8 cellular contexts compared by ENCODE assay signal in the genomic region with DNA sequence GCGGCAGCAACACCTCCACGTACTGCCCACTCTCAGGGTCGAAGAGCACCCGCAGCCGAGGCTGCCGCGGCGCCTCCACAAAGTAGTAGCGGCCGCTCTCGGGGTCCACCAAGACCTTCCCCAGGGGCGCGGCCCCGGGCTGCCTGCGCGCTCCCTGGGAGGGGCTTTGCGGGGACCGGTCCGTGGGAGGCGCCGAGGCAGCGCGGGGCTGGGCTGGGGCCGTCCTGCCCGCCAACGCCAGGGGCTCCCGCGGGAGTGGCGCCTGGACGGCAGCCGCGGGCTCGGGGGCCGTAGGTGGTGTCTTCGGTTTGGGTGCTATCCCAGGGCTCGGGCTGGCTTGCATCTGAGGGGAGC. TPM values are rescaled to one million over a fixed set of nuclear protein-coding genes. Genes with fewer than 3 reads are reported as not detected.
DNase-seq lines count a peak whose midpoint lies in the region; ATAC-seq and TF ChIP-seq lines count a peak whose summit lies in the region.

No MANE protein-coding gene starts in this region.

- H3K4me1 ChIP-seq in OCI-LY3 (ENCODE audit: low read length) (peaks cover 41% of the 10 kb centered on the region), esophagus muscularis mucosa (peaks cover 59 to 76% (median 66%) of the 10 kb centered on the region in 4 donors)

- ATAC-seq in stimulated activated naive CD8-positive, alpha-beta T cell treated with anti-CD3 and anti-CD28 coated beads, Interleukin-15, amount 100 ng/mL, for 72 hours: peak; percentile 37
- ATAC-seq in GM18870 (IDR thresholded peaks at IDR 0.05; ENCODE audit: unreplicated experiment) (no peak), HG03571 (IDR thresholded peaks at IDR 0.05; ENCODE audit: unreplicated experiment) (no peak)

- H2AFZ ChIP-seq in OCI-LY3 (ENCODE audit: low read depth, low read length): peak overlapping the region; percentile 51; the same call in 1 of the 2 replicates

- peak overlapping the region; percentile 93 for H3K27ac Mint-ChIP-seq in T-helper 2 cell treated with Interferon-gamma antibody and Interleukin-4, amounts not matched to agents 5 μg/mL and 100 μg/mL, for 36 hours
- peak overlapping the region in 1 of 2 donors; percentile 88 for H3K27ac Mint-ChIP-seq in stimulated activated naive CD8-positive, alpha-beta T cell treated with anti-CD3 and anti-CD28 coated beads, Interleukin-15, amount 100 ng/mL, for 72 hours

- H3K4me3 Mint-ChIP-seq in T-helper 2 cell treated with Interferon-gamma antibody and Interleukin-4, amounts not matched to agents 5 μg/mL and 100 μg/mL, for 36 hours: peak overlapping the region; percentile 100
- peak overlapping the region; percentile 94 to 100 for H3K4me3 Mint-ChIP-seq in stimulated activated naive CD8-positive, alpha-beta T cell treated with anti-CD3 and anti-CD28 coated beads, Interleukin-15, amount 100 ng/mL, for 72 hours

- peaks cover 10% of the 10 kb centered on the region for H3K79me2 ChIP-seq in OCI-LY3 (ENCODE audit: low read length)

- no peaks in the 10 kb centered on the region; the same call in 1 of the 2 replicates for H3K9me3 ChIP-seq in OCI-LY3 (ENCODE audit: insufficient read depth, low read length)
- H3K9me3 ChIP-seq in esophagus muscularis mucosa: no peaks in the 10 kb centered on the region

- H3K27ac ChIP-seq in OCI-LY3 (ENCODE audit: low read length) (peak overlapping the region; percentile 57), esophagus muscularis mucosa (replicated peaks in 1 of 4) (peak overlapping the region; percentile 11 to 49 (median 37))

- no CpG with 5 or more reads among the region's 36 CpGs for WGBS in esophagus muscularis mucosa

- peak overlapping the region; percentile 86 for H3K9ac ChIP-seq in OCI-LY3 (ENCODE audit: low read length)

- H3K9me3 Mint-ChIP-seq in T-helper 2 cell treated with Interferon-gamma antibody and Interleukin-4, amounts not matched to agents 5 μg/mL and 100 μg/mL, for 36 hours: no peaks in the 10 kb centered on the region
- H3K9me3 Mint-ChIP-seq in stimulated activated naive CD8-positive, alpha-beta T cell treated with anti-CD3 and anti-CD28 coated beads, Interleukin-15, amount 100 ng/mL, for 72 hours: no peaks in the 10 kb centered on the region

- no peaks in the 10 kb centered on the region for H3K27me3 Mint-ChIP-seq in T-helper 2 cell treated with Interferon-gamma antibody and Interleukin-4, amounts not matched to agents 5 μg/mL and 100 μg/mL, for 36 hours (ENCODE audit: low read depth)
- H3K27me3 Mint-ChIP-seq in stimulated activated naive CD8-positive, alpha-beta T cell treated with anti-CD3 and anti-CD28 coated beads, Interleukin-15, amount 100 ng/mL, for 72 hours: no peaks in the 10 kb centered on the region

- H3K36me3 Mint-ChIP-seq in T-helper 2 cell treated with Interferon-gamma antibody and Interleukin-4, amounts not matched to agents 5 μg/mL and 100 μg/mL, for 36 hours (ENCODE audit: low read depth): peaks cover 25% of the 10 kb centered on the region

- no peak for DNase-seq in T-helper 2 cell treated with Interferon-gamma antibody and Interleukin-4, amounts not matched to agents 5 μg/mL and 100 μg/mL, for 36 hours (ENCODE audit: low spot score)
- DNase-seq in T-helper 2 cell (no peak), esophagus muscularis mucosa (ENCODE audit: extremely low spot score) (no peak), hippocampal formation (lab: John Stamatoyannopoulos, UW) (no peak)
- DNase-seq in stimulated activated naive CD8-positive, alpha-beta T cell treated with anti-CD3 and anti-CD28 coated beads, Interleukin-15, amount 100 ng/mL, for 72 hours: no peak

- peak overlapping the region; percentile 92 for H3K4me2 ChIP-seq in OCI-LY3 (ENCODE audit: low read length)

- intact Hi-C loops in esophagus muscularis mucosa (cut with DNase I): no loop called here

- H3K27me3 ChIP-seq in OCI-LY3 (ENCODE audit: low read depth, low read length) (no peaks in the 10 kb centered on the region), esophagus muscularis mucosa (peaks cover 0 to 37% (median 6%) of the 10 kb centered on the region in 4 donors)

- peaks cover 52% of the 10 kb centered on the region for H3K4me1 Mint-ChIP-seq in T-helper 2 cell treated with Interferon-gamma antibody and Interleukin-4, amounts not matched to agents 5 μg/mL and 100 μg/mL, for 36 hours (ENCODE audit: low read depth)
- H3K4me1 Mint-ChIP-seq in stimulated activated naive CD8-positive, alpha-beta T cell treated with anti-CD3 and anti-CD28 coated beads, Interleukin-15, amount 100 ng/mL, for 72 hours: peaks cover 79% of the 10 kb centered on the region

- no peak for TF ChIP-seq POLR2A in esophagus muscularis mucosa (IDR thresholded peaks at IDR 0.05; ENCODE audit: low read depth)

- H4K20me1 ChIP-seq in OCI-LY3 (ENCODE audit: insufficient read depth, low read length): no peaks in the 10 kb centered on the region

- H3K4me3 ChIP-seq in OCI-LY3 (ENCODE audit: low read length) (peak overlapping the region; percentile 84), esophagus muscularis mucosa (peak overlapping the region; percentile 58 to 63 (median 62))

- no peak for TF ChIP-seq EP300 in esophagus muscularis mucosa (IDR thresholded peaks at IDR 0.05)

- no peak for TF ChIP-seq CTCF in OCI-LY3 (IDR thresholded peaks at IDR 0.05; ENCODE audit: low read depth, low read length)
- no peak for TF ChIP-seq CTCF in esophagus muscularis mucosa (IDR thresholded peaks at IDR 0.05)

- H3K36me3 ChIP-seq in OCI-LY3 (replicated peaks; ENCODE audit: low read depth, low read length) (peaks cover 2% of the 10 kb centered on the region), esophagus muscularis mucosa (peaks cover 0 to 15% (median 0%) of the 10 kb centered on the region in 4 donors)

RNA-seq across cellular contexts. Expression of a gene that starts 2.6 kb away (rescaled TPM):
- under 1 TPM in 2 of 4 donors, not detected in 2; 0.78 to 0.99 TPM for total RNA-seq in esophagus muscularis mucosa

RNA-seq across cellular contexts. Expression of a gene that starts 2.6 kb away (rescaled TPM):
- 10 to 100 TPM in 2 of 4 donors, 1 to 10 TPM in 2; 2.5 to 11.0 (median 7.8) TPM for total RNA-seq in esophagus muscularis mucosa

RNA-seq across cellular contexts. Expression of a gene that starts 9.2 kb away (rescaled TPM):
- not detected for total RNA-seq in esophagus muscularis mucosa

RNA-seq across cellular contexts. Expression of a gene that starts 11.6 kb away (rescaled TPM):
- total RNA-seq in esophagus muscularis mucosa: 1 to 10 TPM; 2.9 to 6.5 (median 4.8) TPM

RNA-seq across cellular contexts. Expression of a gene that starts 47.0 kb away (rescaled TPM):
- total RNA-seq in esophagus muscularis mucosa: 10 to 100 TPM in 3 of 4 donors, 1 to 10 TPM in 1; 8.3 to 15.4 (median 13.4) TPM
